In the genomic region with DNA sequence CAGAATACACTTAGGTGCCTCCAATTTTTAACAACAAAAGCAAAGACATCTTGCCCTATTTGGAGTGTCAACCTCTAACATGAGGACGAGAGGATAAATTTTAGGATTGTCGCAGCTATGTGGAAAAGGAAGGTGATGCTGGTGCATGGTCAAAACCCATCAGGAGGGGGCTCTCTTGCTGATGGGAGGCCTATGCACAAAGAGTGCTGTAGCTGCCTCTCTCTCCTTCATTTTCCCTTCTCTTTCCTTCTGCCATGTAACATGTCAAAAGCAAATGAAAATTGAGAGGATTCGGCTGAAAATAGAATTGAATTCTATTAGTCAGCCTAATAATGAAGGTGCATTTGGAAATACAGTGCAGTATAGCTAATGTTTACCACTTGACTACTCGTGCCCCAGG, we compare ENCODE assay signal across 13 cellular contexts.
DNase-seq lines count a peak whose midpoint lies in the region; ATAC-seq, FAIRE-seq and TF ChIP-seq lines count a peak whose summit lies in the region.
"Had no signal": no experiment of that assay in that cellular context is flagged by ENCODE, and none has a peak within 500 bp of the region (broad histone marks: within the 10 kb centered on the region; RNA-seq: fewer than 3 reads in every experiment).

No MANE protein-coding gene starts in this region.

- H3K27me3 ChIP-seq in Karpas-422 (ENCODE audit: low read length) (no peaks in the 10 kb centered on the region), bronchial epithelial cell (ENCODE audit: control insufficient read depth, insufficient read depth, low read length) (no peaks in the 10 kb centered on the region), mesendoderm (ENCODE audit: insufficient read depth, low read length, poor library complexity) (no peaks in the 10 kb centered on the region)
- H3K27me3 ChIP-seq: upper lobe of left lung had no signal

- DNase-seq in ELF-1 (ENCODE audit: low read depth, low spot score) (peak; percentile 15), Karpas-422 (peak; percentile 31), bronchial epithelial cell (ENCODE audit: low read depth) (peak; percentile 11), mesendoderm (peak; percentile 46), GM13977 (ENCODE audit: low spot score) (no peak), NCI-H1930 (lab: John Stamatoyannopoulos, UW) (no peak)
- DNase-seq: activated naive CD8-positive, alpha-beta T cell treated with anti-CD3 and anti-CD28 coated beads for 36 hours; Calu3; immature natural killer cell; upper lobe of left lung had no signal

- in situ Hi-C loops in GM13977 (cut with MboI; ENCODE audit: low pct_unique_long_range_greater_than_20kb, low sequenced_read_pairs, unreplicated experiment), result no loop called here

- H2AFZ ChIP-seq in Karpas-422 (ENCODE audit: low read length), result no peak overlapping the region

- H3K9ac ChIP-seq in Karpas-422 (ENCODE audit: low read length) (no peak overlapping the region), mesendoderm (ENCODE audit: low read length) (no peak overlapping the region)

- no peaks in the 10 kb centered on the region for H3K79me2 ChIP-seq in Karpas-422 (ENCODE audit: low read length)
- H3K79me2 ChIP-seq in mesendoderm (ENCODE audit: control insufficient read depth, insufficient read depth, low read length), result no peaks in the 10 kb centered on the region

- H3K36me3 ChIP-seq in Karpas-422 (ENCODE audit: insufficient read depth, low read length) (no peaks in the 10 kb centered on the region), bronchial epithelial cell (ENCODE audit: control insufficient read depth, insufficient read depth, low read length) (no peaks in the 10 kb centered on the region), mesendoderm (ENCODE audit: control insufficient read depth, insufficient read depth, low read length) (no peaks in the 10 kb centered on the region)
- H3K36me3 ChIP-seq: prostate gland, upper lobe of left lung had no signal

- no peak overlapping the region for H3K27ac ChIP-seq in Karpas-422 (ENCODE audit: low read length)
- no peak overlapping the region for H3K27ac ChIP-seq in mesendoderm (ENCODE audit: low read depth, low read length)
- H3K27ac ChIP-seq: prostate gland, upper lobe of left lung had no signal

- no peak for ATAC-seq in HG03045 (IDR thresholded peaks at IDR 0.05; ENCODE audit: unreplicated experiment)
- no peak for ATAC-seq in HG02938 (IDR thresholded peaks at IDR 0.05; ENCODE audit: unreplicated experiment)

- H3K4ac ChIP-seq in mesendoderm (ENCODE audit: low read depth, low read length), result no peak overlapping the region

- WGBS in mesendoderm (ENCODE audit: extremely low coverage, insufficient coverage, low lambda C conversion rate), result no CpG with 5 or more reads among the region's 4 CpGs

- H3K23ac ChIP-seq in mesendoderm (ENCODE audit: low read length), result no peak overlapping the region

- H3K4me2 ChIP-seq in Karpas-422 (ENCODE audit: low read depth, low read length, poor library complexity, severe bottlenecking) (no peak overlapping the region), mesendoderm (ENCODE audit: low read length) (no peak overlapping the region)

- TF ChIP-seq CTCF in bronchial epithelial cell (IDR thresholded peaks at IDR 0.05; ENCODE audit: insufficient read depth, low read length, severe bottlenecking), result peak; percentile 34
- TF ChIP-seq CTCF in GM13977 (IDR thresholded peaks at IDR 0.05; ENCODE audit: extremely low read depth, insufficient read depth, missing control alignments), result no peak

- H4K5ac ChIP-seq in mesendoderm (ENCODE audit: low read length), result no peak overlapping the region

- no peaks in the 10 kb centered on the region for H3K9me3 ChIP-seq in Karpas-422 (ENCODE audit: low read length)
- H3K9me3 ChIP-seq: prostate gland, upper lobe of left lung had no signal

- H4K8ac ChIP-seq in mesendoderm (ENCODE audit: low read depth, low read length), result no peak overlapping the region

- no peak overlapping the region for H2AK5ac ChIP-seq in mesendoderm (ENCODE audit: low read length)

- no peak overlapping the region for H3K56ac ChIP-seq in mesendoderm (ENCODE audit: low read length)

- H3K79me1 ChIP-seq in mesendoderm (ENCODE audit: low read length), result no peaks in the 10 kb centered on the region

- H3K4me3 ChIP-seq in Karpas-422 (ENCODE audit: low read length), result no peak overlapping the region
- no peak overlapping the region for H3K4me3 ChIP-seq in bronchial epithelial cell (ENCODE audit: low read depth, low read length)
- no peak overlapping the region for H3K4me3 ChIP-seq in mesendoderm (ENCODE audit: low read length)
- H3K4me3 ChIP-seq: prostate gland, upper lobe of left lung had no signal

- no peaks in the 10 kb centered on the region for H4K20me1 ChIP-seq in Karpas-422 (ENCODE audit: insufficient read depth, low read depth, low read length)

- FAIRE-seq in bronchial epithelial cell (lab: Jason Lieb, UNC), result no peak

- no peak overlapping the region for H2BK120ac ChIP-seq in mesendoderm (ENCODE audit: low read depth, low read length)

- no peak overlapping the region for H3K18ac ChIP-seq in mesendoderm (ENCODE audit: low read length)

- H3K4me1 ChIP-seq in Karpas-422 (ENCODE audit: low read length), result no peaks in the 10 kb centered on the region
- no peaks in the 10 kb centered on the region for H3K4me1 ChIP-seq in mesendoderm (ENCODE audit: control insufficient read depth, low read depth, low read length)
- H3K4me1 ChIP-seq: prostate gland had no signal

- H2BK15ac ChIP-seq in mesendoderm (replicated peaks; ENCODE audit: low read depth), result no peak overlapping the region

- H3K9me2 ChIP-seq in Karpas-422 (replicated peaks; ENCODE audit: insufficient read depth, low read length), result 0 out of 2 replicates have a peak, but pooled peaks cover 3% of the 10 kb centered on the region

- no peak overlapping the region for H2BK5ac ChIP-seq in mesendoderm (ENCODE audit: low read length)

Comparison
In these comparisons a context has a peak if more than half of its experiments do, and no peak if none do; other contexts are left out.
1. DNase-seq: peak in ELF-1 (single experiment), Karpas-422 (single experiment), bronchial epithelial cell (single experiment) and mesendoderm (single experiment); none in GM13977 (single experiment) and NCI-H1930 (0 of 2).